23 cellular contexts compared by ENCODE assay signal in the genomic region with DNA sequence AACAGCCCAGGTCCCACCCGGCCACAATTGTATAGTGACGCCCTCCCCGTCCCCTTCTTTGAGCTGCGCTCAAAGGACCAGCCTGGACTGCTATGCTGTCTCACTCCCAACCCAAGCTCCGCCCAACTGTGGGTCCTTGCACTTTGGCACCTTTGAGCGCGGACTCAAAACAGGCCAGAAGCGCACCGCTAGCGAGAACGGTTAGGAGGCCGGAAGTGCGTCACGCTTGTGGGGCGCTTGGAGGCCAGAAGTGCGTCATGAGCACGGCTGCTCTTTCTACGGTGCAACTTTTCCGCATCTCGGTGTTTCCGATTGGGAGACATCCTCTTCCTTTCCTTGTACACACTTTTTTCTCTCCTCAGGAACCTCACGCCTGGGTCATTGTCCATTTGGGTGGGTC.
"Had no signal": no experiment of that assay in that cellular context is flagged by ENCODE, and none has a peak within 500 bp of the region (broad histone marks: within the 10 kb centered on the region; RNA-seq: fewer than 3 reads in every experiment).

Gene ZNF19, minus strand, starts transcription at position 203 of the 400 bp plus-strand sequence. CDS start 7,210 bp downstream, outside the sequence.

- H3K27ac Mint-ChIP-seq: activated naive CD8-positive, alpha-beta T cell; immature natural killer cell; nephron; stimulated activated memory B cell treated with anti-CD40 and anti-IgM and Interleukin-4, amounts not matched to agents 10 μg/mL and 1 μg/mL and 100 μg/mL, for 72 hours; stimulated activated naive CD8-positive, alpha-beta T cell treated with anti-CD3 and anti-CD28 coated beads, Interleukin-15, amount 100 ng/mL, for 72 hours; T-cell had no signal

- H3K27ac ChIP-seq: cardiac muscle cell, gastroesophageal sphincter, neutrophil, sigmoid colon had no signal

- H3K27me3 ChIP-seq: gastroesophageal sphincter, sigmoid colon had no signal

- H3K4me3 Mint-ChIP-seq: activated naive CD8-positive, alpha-beta T cell; activated T-cell treated with anti-CD3 and anti-CD28 coated beads, Interleukin-2, amount 50 U/mL, for 72 hours; immature natural killer cell; stimulated activated memory B cell treated with anti-CD40 and anti-IgM and Interleukin-4, amounts not matched to agents 10 μg/mL and 1 μg/mL and 100 μg/mL, for 72 hours; stimulated activated naive CD8-positive, alpha-beta T cell treated with anti-CD3 and anti-CD28 coated beads, Interleukin-15, amount 100 ng/mL, for 72 hours; T-cell had no signal

- H3K36me3 Mint-ChIP-seq: activated naive CD8-positive, alpha-beta T cell; immature natural killer cell; stimulated activated memory B cell treated with anti-CD40 and anti-IgM and Interleukin-4, amounts not matched to agents 10 μg/mL and 1 μg/mL and 100 μg/mL, for 72 hours; T-cell had no signal

- H3K9me3 ChIP-seq: gastroesophageal sphincter, neutrophil, sigmoid colon had no signal

- H3K4me3 ChIP-seq: cardiac muscle cell, gastroesophageal sphincter, sigmoid colon had no signal

- H3K36me3 ChIP-seq: cardiac muscle cell, gastroesophageal sphincter, neutrophil, sigmoid colon had no signal

- DNase-seq: activated CD4-positive, alpha-beta T cell treated with anti-CD3 and anti-CD28 coated beads for 4 hours; activated CD4-positive, alpha-beta T cell treated with anti-CD3 and anti-CD28 coated beads, Interleukin-2, amount 50 U/mL, for 4 hours; activated naive CD4-positive, alpha-beta T cell treated with Interleukin-2 at 50 U/mL for 16 hours; activated T-cell treated with anti-CD3 and anti-CD28 coated beads for 4 hours; activated T-cell treated with anti-CD3 and anti-CD28 coated beads, Interleukin-2, amount 50 U/mL, for 72 hours; anterior cingulate cortex; cortex of kidney; hypothalamus; immature natural killer cell; kidney; mesendoderm; sigmoid colon; small intestine; stimulated activated CD4-positive, alpha-beta T cell treated with anti-CD3 and anti-CD28 coated beads, Interleukin-4, amount 100 ng/mL, for 24 hours; stimulated activated naive CD8-positive, alpha-beta T cell treated with anti-CD3 and anti-CD28 coated beads, Interleukin-15, amount 100 ng/mL, for 72 hours; T-cell; trophoblast cell had no signal

- H3K9me3 Mint-ChIP-seq: activated T-cell treated with anti-CD3 and anti-CD28 coated beads, Interleukin-2, amount 50 U/mL, for 72 hours; immature natural killer cell; nephron; stimulated activated naive CD8-positive, alpha-beta T cell treated with anti-CD3 and anti-CD28 coated beads, Interleukin-15, amount 100 ng/mL, for 72 hours; T-cell had no signal

- ATAC-seq: activated T-cell treated with anti-CD3 and anti-CD28 coated beads, Interleukin-2, amount 50 U/mL, for 72 hours; gastroesophageal sphincter; stimulated activated memory B cell treated with anti-CD40 and anti-IgM and Interleukin-4, amounts not matched to agents 10 μg/mL and 1 μg/mL and 100 μg/mL, for 72 hours; stimulated activated naive CD8-positive, alpha-beta T cell treated with anti-CD3 and anti-CD28 coated beads, Interleukin-15, amount 100 ng/mL, for 72 hours; T-cell had no signal

- H3K27me3 Mint-ChIP-seq: stimulated activated memory B cell treated with anti-CD40 and anti-IgM and Interleukin-4, amounts not matched to agents 10 μg/mL and 1 μg/mL and 100 μg/mL, for 72 hours; stimulated activated naive CD8-positive, alpha-beta T cell treated with anti-CD3 and anti-CD28 coated beads, Interleukin-15, amount 100 ng/mL, for 72 hours had no signal

- H3K4me1 Mint-ChIP-seq: stimulated activated memory B cell treated with anti-CD40 and anti-IgM and Interleukin-4, amounts not matched to agents 10 μg/mL and 1 μg/mL and 100 μg/mL, for 72 hours; stimulated activated naive CD8-positive, alpha-beta T cell treated with anti-CD3 and anti-CD28 coated beads, Interleukin-15, amount 100 ng/mL, for 72 hours had no signal
